ENCODE assay signal across 1 cellular context in the genomic region with DNA sequence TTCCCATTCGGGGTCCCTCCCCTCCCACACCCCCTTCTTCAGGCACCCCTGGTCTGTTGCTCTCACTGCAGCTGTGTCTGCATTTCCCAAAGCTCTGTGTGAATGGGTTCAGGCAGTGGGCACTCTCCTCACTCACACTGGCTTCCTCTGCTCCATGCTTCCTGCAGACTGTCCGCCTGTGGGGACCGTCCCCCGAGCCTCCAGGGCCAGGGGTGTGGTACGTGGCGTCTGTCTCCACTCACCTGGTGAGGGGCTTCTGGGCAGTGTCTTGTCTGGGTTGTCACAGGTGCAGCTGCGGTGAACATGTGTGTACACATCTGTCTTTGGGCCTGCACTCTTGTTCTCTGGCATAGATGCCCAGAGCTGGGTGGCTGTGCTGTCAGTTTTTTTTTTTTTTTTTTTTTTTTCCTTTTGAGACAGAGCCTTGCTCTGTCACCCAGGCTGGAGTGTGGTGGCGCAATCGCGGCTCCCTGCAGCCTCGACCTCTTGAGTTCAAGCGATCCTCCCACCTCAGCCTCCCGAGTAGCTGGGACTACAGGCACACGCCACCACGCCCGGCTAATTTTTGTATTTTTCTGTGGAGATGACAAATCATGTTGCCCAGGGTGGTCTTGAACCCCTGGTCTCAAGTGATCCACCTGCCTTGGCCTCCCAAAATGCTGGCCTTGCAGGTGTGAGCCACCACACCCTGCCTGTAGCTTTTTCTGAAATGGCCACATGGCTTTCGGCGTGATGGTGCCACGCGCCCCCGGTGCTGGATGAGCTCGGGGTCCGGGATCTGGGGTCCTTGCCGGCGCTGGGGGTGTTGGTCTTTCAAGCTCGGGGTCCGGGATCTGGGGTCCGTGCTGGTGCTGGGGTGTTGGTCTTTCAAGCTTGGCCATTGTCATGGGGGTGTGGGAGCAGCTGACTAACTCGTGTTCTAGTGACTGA.
TF ChIP-seq lines count a peak whose summit lies in the region.

No MANE protein-coding gene starts in this region.

TF ChIP-seq in H1, 55 proteins besides CTCF, POLR2A, EP300 and RAD21:
- TF ChIP-seq SP2 (IDR thresholded peaks at IDR 0.05; ENCODE audit: low read length) (no peak), JUND (IDR thresholded peaks at IDR 0.05; ENCODE audit: low read length) (no peak), MAFK (IDR thresholded peaks at IDR 0.05; ENCODE audit: low read depth, low read length) (no peak), HDAC2 (IDR thresholded peaks at IDR 0.05; ENCODE audit: borderline replicate concordance in 1 of 2, low read depth in 2 of 2, low read length in 2 of 2) (no peak), HDAC6 (IDR thresholded peaks at IDR 0.05; ENCODE audit: low read depth, low read length) (no peak), KDM4A (IDR thresholded peaks at IDR 0.05; ENCODE audit: low read depth, low read length, severe bottlenecking) (no peak), EZH2 (IDR thresholded peaks at IDR 0.05; ENCODE audit: low read depth, low read length, severe bottlenecking) (no peak), ASH2L (IDR thresholded peaks at IDR 0.05; ENCODE audit: low read length) (no peak), BACH1 (IDR thresholded peaks at IDR 0.05; ENCODE audit: low read length) (no peak), SRF (IDR thresholded peaks at IDR 0.05; ENCODE audit: low read depth, low read length) (no peak), POLR2AphosphoS5 (IDR thresholded peaks at IDR 0.05; ENCODE audit: low read depth, low read length) (no peak), RBBP5 (IDR thresholded peaks at IDR 0.05; ENCODE audit: borderline replicate concordance, low read depth, low read length) (no peak), POU5F1 (IDR thresholded peaks at IDR 0.05; ENCODE audit: low read depth, low read length) (no peak), SUZ12 (IDR thresholded peaks at IDR 0.05; ENCODE audit: low read length) (no peak), SIRT6 (IDR thresholded peaks at IDR 0.05; ENCODE audit: low read length) (no peak), JUN (IDR thresholded peaks at IDR 0.05; ENCODE audit: low read depth, low read length) (no peak), TBP (IDR thresholded peaks at IDR 0.05; ENCODE audit: low read depth, low read length) (no peak)
